ENCODE assay signal across 11 cellular contexts in genomic region chr10:129468187-129468586, GRCh38. TPM values are rescaled to one million over a fixed set of nuclear protein-coding genes. Genes with fewer than 3 reads are reported as not detected.
DNase-seq lines count a peak whose midpoint lies in the region; ATAC-seq, FAIRE-seq and TF ChIP-seq lines count a peak whose summit lies in the region.
"Had no signal": no experiment of that assay in that cellular context is flagged by ENCODE, and none has a peak within 500 bp of the region (broad histone marks: within the 10 kb centered on the region; RNA-seq: fewer than 3 reads in every experiment).

No MANE protein-coding gene starts in this region.

- POLR2A ChIA-PET in HepG2 (lab: Yijun Ruan, JAX), result interaction anchor here (2.0 kb wide), 1 partner anchor 33 kb away, joined by 12 read pairs; no protein-coding TSS in a partner anchor

- H3K9me3 Mint-ChIP-seq in stimulated activated naive CD8-positive, alpha-beta T cell treated with anti-CD3 and anti-CD28 coated beads, Interleukin-15, Interleukin-2, amounts not matched to agents 100 ng/mL and 50 ng/mL, for 24 hours, result no peaks in the 10 kb centered on the region
- no peaks in the 10 kb centered on the region for H3K9me3 Mint-ChIP-seq in activated T-helper 17 cell treated with anti-CD3 and anti-CD28 coated beads, Interleukin-2, amount 50 U/mL, for 72 hours
- H3K9me3 Mint-ChIP-seq in type B pancreatic cell, result no peaks in the 10 kb centered on the region

- H3K4me2 ChIP-seq in HepG2 (ENCODE audit: low read depth, low read length), result peak overlapping the region; percentile 63

- no TSS peak for BruUV-seq in HepG2 (replicated peaks; lab: Mats Ljungman, UMichigan)

- TF ChIP-seq CTCF in HepG2 (CRISPR knock-in tag; IDR thresholded peaks at IDR 0.05), result no peak
- TF ChIP-seq CTCF in type B pancreatic cell (conservative IDR thresholded peaks at IDR 0.05), result no peak
- TF ChIP-seq CTCF in psoas muscle (IDR thresholded peaks at IDR 0.05), result no peak

- H3K27me3 Mint-ChIP-seq in stimulated activated naive CD8-positive, alpha-beta T cell treated with anti-CD3 and anti-CD28 coated beads, Interleukin-15, Interleukin-2, amounts not matched to agents 100 ng/mL and 50 ng/mL, for 24 hours, result no peaks in the 10 kb centered on the region
- H3K27me3 Mint-ChIP-seq in activated T-helper 17 cell treated with anti-CD3 and anti-CD28 coated beads, Interleukin-2, amount 50 U/mL, for 72 hours, result no peaks in the 10 kb centered on the region
- no peaks in the 10 kb centered on the region for H3K27me3 Mint-ChIP-seq in type B pancreatic cell

- CTCF ChIA-PET in HepG2 (lab: Yijun Ruan, JAX; ENCODE audit: low intra/inter-chr PET ratio, low total read pairs), result no interaction called here

- H3K27me3 ChIP-seq in HepG2 (ENCODE audit: control insufficient read depth in 1 of 2, insufficient read depth in 2 of 2, low read length in 2 of 2), result no peaks in the 10 kb centered on the region
- no peaks in the 10 kb centered on the region for H3K27me3 ChIP-seq in psoas muscle (ENCODE audit: insufficient read depth in 3 of 3, low read length in 2 of 3)

- H3K4me3 ChIP-seq in HepG2 (replicated peaks in 1 of 3; ENCODE audit: insufficient read depth in 1 of 3, low read depth in 2 of 3, low read length in 3 of 3), result peak overlapping the region in 2 of 3 experiments; percentile 68 to 76; a peak in 1 of 6 replicates
- no peak overlapping the region for H3K4me3 ChIP-seq in psoas muscle

- H4K20me1 ChIP-seq in HepG2 (ENCODE audit: insufficient read depth, low read length), result no peaks in the 10 kb centered on the region

- H3K36me3 Mint-ChIP-seq in stimulated activated naive CD8-positive, alpha-beta T cell treated with anti-CD3 and anti-CD28 coated beads, Interleukin-15, Interleukin-2, amounts not matched to agents 100 ng/mL and 50 ng/mL, for 24 hours (ENCODE audit: low read depth), result peaks cover 14% of the 10 kb centered on the region
- peaks cover 17% of the 10 kb centered on the region for H3K36me3 Mint-ChIP-seq in activated T-helper 17 cell treated with anti-CD3 and anti-CD28 coated beads, Interleukin-2, amount 50 U/mL, for 72 hours (ENCODE audit: low read depth)
- H3K36me3 Mint-ChIP-seq in type B pancreatic cell, result peaks cover 8% of the 10 kb centered on the region

- no peak for DNase-seq in stimulated activated naive CD8-positive, alpha-beta T cell treated with anti-CD3 and anti-CD28 coated beads, Interleukin-15, Interleukin-2, amounts not matched to agents 100 U/mL and 50 U/mL, for 24 hours
- DNase-seq in HepG2 (ENCODE audit: low spot score) (no peak), type B pancreatic cell (ENCODE audit: extremely low spot score, unreplicated experiment) (no peak), cerebellar nuclear complex (lab: John Stamatoyannopoulos, UW) (no peak), psoas muscle (no peak), NCI-H146 treated with DMSO at 0.1 percent for 48 hours (lab: John Stamatoyannopoulos, UW; ENCODE audit: unreplicated experiment) (no peak)
- DNase-seq: activated CD4-positive, alpha-beta T cell treated with anti-CD3 and anti-CD28 coated beads for 4 hours; GDM1; stimulated activated CD4-positive, alpha-beta T cell treated with anti-CD3 and anti-CD28 coated beads, Interleukin-4, amount 100 ng/mL, for 24 hours had no signal

- H3K9ac ChIP-seq in HepG2 (ENCODE audit: insufficient read depth, low read depth, low read length), result peak overlapping the region; percentile 85; the same call in 1 of the 2 replicates

- no peak overlapping the region for H3K27ac Mint-ChIP-seq in stimulated activated naive CD8-positive, alpha-beta T cell treated with anti-CD3 and anti-CD28 coated beads, Interleukin-15, Interleukin-2, amounts not matched to agents 100 ng/mL and 50 ng/mL, for 24 hours
- peak overlapping the region; percentile 54 for H3K27ac Mint-ChIP-seq in activated T-helper 17 cell treated with anti-CD3 and anti-CD28 coated beads, Interleukin-2, amount 50 U/mL, for 72 hours
- no peak overlapping the region for H3K27ac Mint-ChIP-seq in type B pancreatic cell

- intact Hi-C loops in HepG2 (cut with micrococcal nuclease; ENCODE audit: unreplicated experiment), result loop anchor here (10.0 kb wide), 1 partner anchor 647 kb away; the partner anchor contains the start of gene C10orf143
- intact Hi-C loops in psoas muscle (cut with DNase I), result no loop called here

- H3K27ac ChIP-seq in HepG2 (ENCODE audit: extremely low read length, insufficient read depth, low read length), result peak overlapping the region; percentile 86
- H3K27ac ChIP-seq in psoas muscle, result no peak overlapping the region

- H3K4me1 Mint-ChIP-seq in stimulated activated naive CD8-positive, alpha-beta T cell treated with anti-CD3 and anti-CD28 coated beads, Interleukin-15, Interleukin-2, amounts not matched to agents 100 ng/mL and 50 ng/mL, for 24 hours (ENCODE audit: low read depth), result peaks cover 17% of the 10 kb centered on the region
- H3K4me1 Mint-ChIP-seq in activated T-helper 17 cell treated with anti-CD3 and anti-CD28 coated beads, Interleukin-2, amount 50 U/mL, for 72 hours, result no peaks in the 10 kb centered on the region
- peaks cover 9% of the 10 kb centered on the region for H3K4me1 Mint-ChIP-seq in type B pancreatic cell (ENCODE audit: unreplicated experiment)

- 70% methylated on average over 9 of the region's 9 CpGs for WGBS in HepG2 (ENCODE audit: low lambda C conversion rate)
- WGBS in psoas muscle, 3 donors, result 87 to 91% (median 90%) methylated on average over 9 of the region's 9 CpGs

- no peak for ATAC-seq in stimulated activated naive CD8-positive, alpha-beta T cell treated with anti-CD3 and anti-CD28 coated beads, Interleukin-15, Interleukin-2, amounts not matched to agents 100 U/mL and 50 U/mL, for 24 hours
- ATAC-seq in activated T-helper 17 cell treated with anti-CD3 and anti-CD28 coated beads, Interleukin-2, amount 50 U/mL, for 72 hours (replicated peaks), result no peak
- ATAC-seq in HepG2 (no peak), psoas muscle (no peak)

- H3K4me3 Mint-ChIP-seq in stimulated activated naive CD8-positive, alpha-beta T cell treated with anti-CD3 and anti-CD28 coated beads, Interleukin-15, Interleukin-2, amounts not matched to agents 100 ng/mL and 50 ng/mL, for 24 hours, result peak overlapping the region; percentile 85
- peak overlapping the region; percentile 79 for H3K4me3 Mint-ChIP-seq in activated T-helper 17 cell treated with anti-CD3 and anti-CD28 coated beads, Interleukin-2, amount 50 U/mL, for 72 hours
- peak overlapping the region; percentile 86 for H3K4me3 Mint-ChIP-seq in type B pancreatic cell

- H3K36me3 ChIP-seq in HepG2 (replicated peaks in 1 of 2; ENCODE audit: control insufficient read depth in 1 of 2, insufficient read depth in 2 of 2, low read length in 2 of 2) (no peaks in the 10 kb centered on the region), psoas muscle (ENCODE audit: insufficient read depth in 1 of 2, low read depth in 1 of 2) (peaks cover 0 to 10% of the 10 kb centered on the region in 2 donors)

- FAIRE-seq in HepG2 (lab: Jason Lieb, UNC), result no peak

- H3K79me2 ChIP-seq in HepG2 (ENCODE audit: insufficient read depth, low read length), result peaks cover 22% of the 10 kb centered on the region

- TF ChIP-seq EP300 in HepG2 (IDR thresholded peaks at IDR 0.05; ENCODE audit: low read depth in 2 of 2, low read length in 2 of 2) (no peak), HepG2 (CRISPR knock-in tag; IDR thresholded peaks at IDR 0.05; ENCODE audit: borderline replicate concordance) (no peak)

- no peak overlapping the region for H2AFZ ChIP-seq in HepG2 (ENCODE audit: low read length)

- in situ Hi-C loops in HepG2 (cut with HindIII; ENCODE audit: extremely low pct_ligation_motif_present, low pct_unique_long_range_greater_than_20kb), result no loop called here

- TF ChIP-seq RAD21 in HepG2 (CRISPR knock-in tag; IDR thresholded peaks at IDR 0.05), result no peak

- H3K4me1 ChIP-seq in HepG2 (ENCODE audit: insufficient read depth, low read length) (peaks cover 78% of the 10 kb centered on the region), psoas muscle (peaks cover 3% of the 10 kb centered on the region)

- TF ChIP-seq POLR2A in HepG2 (IDR thresholded peaks at IDR 0.05; ENCODE audit: insufficient read depth in 1 of 2, low read depth in 2 of 2, low read length in 2 of 2), result no peak

- no peaks in the 10 kb centered on the region for H3K9me3 ChIP-seq in HepG2 (ENCODE audit: low read length)
- no peaks in the 10 kb centered on the region for H3K9me3 ChIP-seq in psoas muscle

TF ChIP-seq in HepG2, 621 proteins besides CTCF, POLR2A, EP300 and RAD21 (continues in another document):
- no peak for TF ChIP-seq MYNN (CRISPR knock-in tag; IDR thresholded peaks at IDR 0.05; ENCODE audit: low read depth)

RNA-seq across cellular contexts. Expression of gene MGMT, which starts 1.1 kb away (rescaled TPM):
- total RNA-seq in activated T-helper 17 cell treated with anti-CD3 and anti-CD28 coated beads, Interleukin-2, amount 50 U/mL, for 72 hours, result 10 to 100 TPM; 18.7 to 22.4 TPM
- total RNA-seq in HepG2 (2016; rRNA removed; fragmentation: Illumina TruSeq; extraction: Trizol) (19.5 and 20.7 TPM in 2 replicates), type B pancreatic cell (ENCODE audit: low replicate concordance) (13.5 and 18.8 TPM in 2 replicates), psoas muscle (10 to 100 TPM in 2 of 4 donors, 1 to 10 TPM in 2; 6.5 to 13.3 (median 9.0) TPM)
- 4.8 and 5.5 TPM in 2 replicates for total RNA-seq in HepG2 (2016; cell fraction: cytosol; rRNA removed; fragmentation: Illumina TruSeq; extraction: Trizol; ENCODE audit: low read depth)
- 19.7 and 23.1 TPM in 2 replicates for total RNA-seq in HepG2 (2016; cell fraction: insoluble cytoplasmic fraction; rRNA removed; fragmentation: Illumina TruSeq; extraction: Trizol)
- 5.1 and 5.4 TPM in 2 replicates for total RNA-seq in HepG2 (2016; cell fraction: membrane; rRNA removed; fragmentation: Illumina TruSeq; extraction: Trizol)
- total RNA-seq in HepG2 (2016; cell fraction: nucleus; rRNA removed; fragmentation: Illumina TruSeq; extraction: Trizol), result 17.5 and 20.2 TPM in 2 replicates
- polyA plus RNA-seq in HepG2 (2011; rRNA removed) (12.0 and 12.6 TPM in 2 replicates), psoas muscle (10 to 100 TPM in 1 of 3 donors, 1 to 10 TPM in 2; 4.2 to 10.9 (median 6.1) TPM)
- 16.4 and 22.8 TPM in 2 replicates for polyA plus RNA-seq in HepG2 (2011; cell fraction: cytosol; rRNA removed)
- polyA plus RNA-seq in HepG2 (2011; cell fraction: nucleus; rRNA removed), result 11.0 and 11.8 TPM in 2 replicates
- 8.0 and 10.5 TPM in 2 replicates for polyA plus RNA-seq in HepG2 (2012)
- polyA plus RNA-seq in HepG2 (2016; cell fraction: cytosol; fragmentation: Illumina TruSeq; extraction: Trizol; ENCODE audit: low read depth), result 4.0 and 4.2 TPM in 2 replicates
- 16.3 and 18.9 TPM in 2 replicates for polyA plus RNA-seq in HepG2 (2016; cell fraction: insoluble cytoplasmic fraction; fragmentation: Illumina TruSeq; extraction: Trizol; ENCODE audit: low read depth)
- 4.2 and 4.7 TPM in 2 replicates for polyA plus RNA-seq in HepG2 (2016; cell fraction: membrane; fragmentation: Illumina TruSeq; extraction: Trizol; ENCODE audit: low read depth)
- 11.8 and 13.5 TPM in 2 replicates for polyA plus RNA-seq in HepG2 (2016; cell fraction: nucleus; fragmentation: Illumina TruSeq; extraction: Trizol; ENCODE audit: insufficient read depth, low read depth)
- polyA minus RNA-seq in HepG2 (2011; rRNA and poly(A)+ RNA removed; ENCODE audit: low replicate concordance), result 11.9 and 13.9 TPM in 2 replicates
- polyA minus RNA-seq in HepG2 (2011; cell fraction: cytosol; rRNA and poly(A)+ RNA removed), result 4.1 and 4.6 TPM in 2 replicates
- polyA minus RNA-seq in HepG2 (2011; cell fraction: nucleus; rRNA and poly(A)+ RNA removed), result 30.2 and 31.9 TPM in 2 replicates
